Comparison of ENCODE assay signal across 1 cellular context in the genomic region with DNA sequence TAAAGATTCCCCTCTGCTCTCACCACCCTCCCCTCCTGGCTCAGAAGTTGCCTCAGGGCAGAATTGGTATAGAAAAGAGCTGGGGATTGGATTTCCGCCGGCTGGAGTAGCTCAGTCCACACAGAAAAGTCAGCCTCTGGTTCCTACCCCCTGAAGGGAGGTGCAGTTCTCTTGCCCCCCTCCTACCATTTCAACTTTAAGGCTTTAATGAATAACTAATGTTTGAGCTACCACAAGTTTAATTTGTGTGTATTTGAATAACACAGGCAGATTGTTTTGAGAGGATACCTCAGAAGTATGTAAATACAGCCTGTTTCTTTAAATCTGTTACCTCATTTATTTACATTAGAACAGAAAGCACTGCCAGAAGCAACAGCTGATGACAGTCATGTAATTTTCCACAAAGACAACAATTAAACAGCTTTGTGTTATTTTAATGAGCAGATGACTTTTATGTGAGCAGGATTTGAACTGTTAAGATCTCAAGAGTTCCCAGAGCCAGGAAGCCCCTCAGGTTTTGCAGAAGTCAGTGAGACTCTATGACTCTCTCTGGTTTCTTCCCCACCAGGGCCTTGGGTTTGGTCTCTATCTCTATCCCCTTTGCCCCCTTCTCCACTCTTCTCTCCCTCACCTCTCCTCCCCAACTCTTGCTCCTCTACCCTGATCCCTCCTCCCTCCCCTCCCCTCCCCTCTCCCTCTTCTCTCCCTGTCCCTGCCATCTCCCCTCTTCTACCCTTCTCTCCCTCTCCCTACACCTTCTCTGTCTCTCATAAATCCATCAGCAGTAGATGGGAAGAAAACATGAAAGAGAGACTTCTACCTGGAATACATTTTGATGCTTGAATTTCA.
TF ChIP-seq lines count a peak whose summit lies in the region.

No MANE protein-coding gene starts in this region.

TF ChIP-seq in HepG2, 621 proteins besides CTCF, POLR2A, EP300 and RAD21 (continued from another document and continues in another):
- TF ChIP-seq, protein P1, sequence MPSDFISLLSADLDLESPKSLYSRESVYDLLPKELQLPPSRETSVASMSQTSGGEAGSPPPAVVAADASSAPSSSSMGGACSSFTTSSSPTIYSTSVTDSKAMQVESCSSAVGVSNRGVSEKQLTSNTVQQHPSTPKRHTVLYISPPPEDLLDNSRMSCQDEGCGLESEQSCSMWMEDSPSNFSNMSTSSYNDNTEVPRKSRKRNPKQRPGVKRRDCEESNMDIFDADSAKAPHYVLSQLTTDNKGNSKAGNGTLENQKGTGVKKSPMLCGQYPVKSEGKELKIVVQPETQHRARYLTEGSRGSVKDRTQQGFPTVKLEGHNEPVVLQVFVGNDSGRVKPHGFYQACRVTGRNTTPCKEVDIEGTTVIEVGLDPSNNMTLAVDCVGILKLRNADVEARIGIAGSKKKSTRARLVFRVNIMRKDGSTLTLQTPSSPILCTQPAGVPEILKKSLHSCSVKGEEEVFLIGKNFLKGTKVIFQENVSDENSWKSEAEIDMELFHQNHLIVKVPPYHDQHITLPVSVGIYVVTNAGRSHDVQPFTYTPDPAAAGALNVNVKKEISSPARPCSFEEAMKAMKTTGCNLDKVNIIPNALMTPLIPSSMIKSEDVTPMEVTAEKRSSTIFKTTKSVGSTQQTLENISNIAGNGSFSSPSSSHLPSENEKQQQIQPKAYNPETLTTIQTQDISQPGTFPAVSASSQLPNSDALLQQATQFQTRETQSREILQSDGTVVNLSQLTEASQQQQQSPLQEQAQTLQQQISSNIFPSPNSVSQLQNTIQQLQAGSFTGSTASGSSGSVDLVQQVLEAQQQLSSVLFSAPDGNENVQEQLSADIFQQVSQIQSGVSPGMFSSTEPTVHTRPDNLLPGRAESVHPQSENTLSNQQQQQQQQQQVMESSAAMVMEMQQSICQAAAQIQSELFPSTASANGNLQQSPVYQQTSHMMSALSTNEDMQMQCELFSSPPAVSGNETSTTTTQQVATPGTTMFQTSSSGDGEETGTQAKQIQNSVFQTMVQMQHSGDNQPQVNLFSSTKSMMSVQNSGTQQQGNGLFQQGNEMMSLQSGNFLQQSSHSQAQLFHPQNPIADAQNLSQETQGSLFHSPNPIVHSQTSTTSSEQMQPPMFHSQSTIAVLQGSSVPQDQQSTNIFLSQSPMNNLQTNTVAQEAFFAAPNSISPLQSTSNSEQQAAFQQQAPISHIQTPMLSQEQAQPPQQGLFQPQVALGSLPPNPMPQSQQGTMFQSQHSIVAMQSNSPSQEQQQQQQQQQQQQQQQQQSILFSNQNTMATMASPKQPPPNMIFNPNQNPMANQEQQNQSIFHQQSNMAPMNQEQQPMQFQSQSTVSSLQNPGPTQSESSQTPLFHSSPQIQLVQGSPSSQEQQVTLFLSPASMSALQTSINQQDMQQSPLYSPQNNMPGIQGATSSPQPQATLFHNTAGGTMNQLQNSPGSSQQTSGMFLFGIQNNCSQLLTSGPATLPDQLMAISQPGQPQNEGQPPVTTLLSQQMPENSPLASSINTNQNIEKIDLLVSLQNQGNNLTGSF (CRISPR knock-in tag; IDR thresholded peaks at IDR 0.05) = no peak
- TF ChIP-seq ZHX1 (CRISPR knock-in tag; IDR thresholded peaks at IDR 0.05; ENCODE audit: low read depth) = no peak
- no peak; the same call in 1 of the 2 replicates for TF ChIP-seq NCOR1 (IDR thresholded peaks at IDR 0.05; ENCODE audit: borderline replicate concordance, low read length)
- no peak for TF ChIP-seq ZNF121 (CRISPR knock-in tag; IDR thresholded peaks at IDR 0.05)
- no peak for TF ChIP-seq TBL1XR1 (IDR thresholded peaks at IDR 0.05; ENCODE audit: borderline replicate concordance, low read length, partially characterized antibody)
- TF ChIP-seq, protein P2, sequence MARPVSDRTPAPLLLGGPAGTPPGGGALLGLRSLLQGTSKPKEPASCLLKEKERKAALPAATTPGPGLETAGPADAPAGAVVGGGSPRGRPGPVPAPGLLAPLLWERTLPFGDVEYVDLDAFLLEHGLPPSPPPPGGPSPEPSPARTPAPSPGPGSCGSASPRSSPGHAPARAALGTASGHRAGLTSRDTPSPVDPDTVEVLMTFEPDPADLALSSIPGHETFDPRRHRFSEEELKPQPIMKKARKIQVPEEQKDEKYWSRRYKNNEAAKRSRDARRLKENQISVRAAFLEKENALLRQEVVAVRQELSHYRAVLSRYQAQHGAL (CRISPR knock-in tag; IDR thresholded peaks at IDR 0.05; ENCODE audit: not compliant biosample characterization) = no peak
- TF ChIP-seq RXRB (CRISPR knock-in tag; IDR thresholded peaks at IDR 0.05; ENCODE audit: borderline replicate concordance) = peak; percentile 44
- TF ChIP-seq DR1 (CRISPR knock-in tag; IDR thresholded peaks at IDR 0.05) = no peak
- TF ChIP-seq RFX1 (IDR thresholded peaks at IDR 0.05) = no peak
- no peak for TF ChIP-seq KLF11 (CRISPR knock-in tag; IDR thresholded peaks at IDR 0.05)
- TF ChIP-seq, protein P3, sequence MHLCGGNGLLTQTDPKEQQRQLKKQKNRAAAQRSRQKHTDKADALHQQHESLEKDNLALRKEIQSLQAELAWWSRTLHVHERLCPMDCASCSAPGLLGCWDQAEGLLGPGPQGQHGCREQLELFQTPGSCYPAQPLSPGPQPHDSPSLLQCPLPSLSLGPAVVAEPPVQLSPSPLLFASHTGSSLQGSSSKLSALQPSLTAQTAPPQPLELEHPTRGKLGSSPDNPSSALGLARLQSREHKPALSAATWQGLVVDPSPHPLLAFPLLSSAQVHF (CRISPR knock-in tag; IDR thresholded peaks at IDR 0.05) = no peak
- TF ChIP-seq, protein P4, sequence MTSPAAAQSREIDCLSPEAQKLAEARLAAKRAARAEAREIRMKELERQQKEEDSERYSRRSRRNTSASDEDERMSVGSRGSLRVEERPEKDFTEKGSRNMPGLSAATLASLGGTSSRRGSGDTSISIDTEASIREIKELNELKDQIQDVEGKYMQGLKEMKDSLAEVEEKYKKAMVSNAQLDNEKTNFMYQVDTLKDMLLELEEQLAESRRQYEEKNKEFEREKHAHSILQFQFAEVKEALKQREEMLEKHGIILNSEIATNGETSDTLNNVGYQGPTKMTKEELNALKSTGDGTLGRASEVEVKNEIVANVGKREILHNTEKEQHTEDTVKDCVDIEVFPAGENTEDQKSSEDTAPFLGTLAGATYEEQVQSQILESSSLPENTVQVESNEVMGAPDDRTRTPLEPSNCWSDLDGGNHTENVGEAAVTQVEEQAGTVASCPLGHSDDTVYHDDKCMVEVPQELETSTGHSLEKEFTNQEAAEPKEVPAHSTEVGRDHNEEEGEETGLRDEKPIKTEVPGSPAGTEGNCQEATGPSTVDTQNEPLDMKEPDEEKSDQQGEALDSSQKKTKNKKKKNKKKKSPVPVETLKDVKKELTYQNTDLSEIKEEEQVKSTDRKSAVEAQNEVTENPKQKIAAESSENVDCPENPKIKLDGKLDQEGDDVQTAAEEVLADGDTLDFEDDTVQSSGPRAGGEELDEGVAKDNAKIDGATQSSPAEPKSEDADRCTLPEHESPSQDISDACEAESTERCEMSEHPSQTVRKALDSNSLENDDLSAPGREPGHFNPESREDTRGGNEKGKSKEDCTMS (CRISPR knock-in tag; conservative IDR thresholded peaks at IDR 0.05) = no peak
- TF ChIP-seq, protein P5, sequence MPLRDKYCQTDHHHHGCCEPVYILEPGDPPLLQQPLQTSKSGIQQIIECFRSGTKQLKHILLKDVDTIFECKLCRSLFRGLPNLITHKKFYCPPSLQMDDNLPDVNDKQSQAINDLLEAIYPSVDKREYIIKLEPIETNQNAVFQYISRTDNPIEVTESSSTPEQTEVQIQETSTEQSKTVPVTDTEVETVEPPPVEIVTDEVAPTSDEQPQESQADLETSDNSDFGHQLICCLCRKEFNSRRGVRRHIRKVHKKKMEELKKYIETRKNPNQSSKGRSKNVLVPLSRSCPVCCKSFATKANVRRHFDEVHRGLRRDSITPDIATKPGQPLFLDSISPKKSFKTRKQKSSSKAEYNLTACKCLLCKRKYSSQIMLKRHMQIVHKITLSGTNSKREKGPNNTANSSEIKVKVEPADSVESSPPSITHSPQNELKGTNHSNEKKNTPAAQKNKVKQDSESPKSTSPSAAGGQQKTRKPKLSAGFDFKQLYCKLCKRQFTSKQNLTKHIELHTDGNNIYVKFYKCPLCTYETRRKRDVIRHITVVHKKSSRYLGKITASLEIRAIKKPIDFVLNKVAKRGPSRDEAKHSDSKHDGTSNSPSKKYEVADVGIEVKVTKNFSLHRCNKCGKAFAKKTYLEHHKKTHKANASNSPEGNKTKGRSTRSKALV (CRISPR knock-in tag; IDR thresholded peaks at IDR 0.05) = no peak
- TF ChIP-seq, protein P6, sequence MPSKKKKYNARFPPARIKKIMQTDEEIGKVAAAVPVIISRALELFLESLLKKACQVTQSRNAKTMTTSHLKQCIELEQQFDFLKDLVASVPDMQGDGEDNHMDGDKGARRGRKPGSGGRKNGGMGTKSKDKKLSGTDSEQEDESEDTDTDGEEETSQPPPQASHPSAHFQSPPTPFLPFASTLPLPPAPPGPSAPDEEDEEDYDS (CRISPR knock-in tag; IDR thresholded peaks at IDR 0.05) = no peak
- no peak for TF ChIP-seq RBM22 (optimal IDR thresholded peaks at IDR 0.05; ENCODE audit: low read length)
- no peak; the same call in 1 of the 2 replicates for TF ChIP-seq NKX3-1 (CRISPR knock-in tag; IDR thresholded peaks at IDR 0.05)
- TF ChIP-seq ZBTB4 (CRISPR knock-in tag; IDR thresholded peaks at IDR 0.05; ENCODE audit: borderline replicate concordance) = no peak
- no peak for TF ChIP-seq FOXO4 (CRISPR knock-in tag; conservative IDR thresholded peaks at IDR 0.05)
- TF ChIP-seq MED1 (CRISPR knock-in tag; IDR thresholded peaks at IDR 0.05) = 0 out of 2 replicates have a peak, but pooled peaks have one; percentile 21
- TF ChIP-seq ZNF329 (CRISPR knock-in tag; IDR thresholded peaks at IDR 0.05; ENCODE audit: low read depth) = no peak
- no peak for TF ChIP-seq TOPORS (CRISPR knock-in tag; IDR thresholded peaks at IDR 0.05)
- TF ChIP-seq, protein P7, sequence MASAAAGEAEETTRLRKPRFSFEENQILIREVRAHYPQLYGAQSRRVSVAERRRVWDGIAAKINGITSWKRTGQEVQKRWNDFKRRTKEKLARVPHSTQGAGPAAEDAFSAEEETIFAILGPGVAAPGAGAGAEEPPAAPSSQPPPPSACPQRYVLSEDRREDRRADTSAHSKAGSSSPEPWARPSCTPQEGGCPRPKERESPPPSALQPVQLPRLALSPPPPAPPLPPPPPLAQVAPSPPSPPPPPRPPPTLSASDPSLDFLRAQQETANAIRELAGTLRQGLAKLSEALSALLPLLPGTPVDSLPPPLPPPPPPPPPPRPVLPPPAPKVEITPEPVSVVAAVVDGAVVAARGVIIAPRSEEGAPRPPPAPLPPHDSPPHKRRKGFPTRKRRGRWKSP (CRISPR knock-in tag; IDR thresholded peaks at IDR 0.05) = no peak
